ENCODE assay signal across 8 cellular contexts in the genomic region with DNA sequence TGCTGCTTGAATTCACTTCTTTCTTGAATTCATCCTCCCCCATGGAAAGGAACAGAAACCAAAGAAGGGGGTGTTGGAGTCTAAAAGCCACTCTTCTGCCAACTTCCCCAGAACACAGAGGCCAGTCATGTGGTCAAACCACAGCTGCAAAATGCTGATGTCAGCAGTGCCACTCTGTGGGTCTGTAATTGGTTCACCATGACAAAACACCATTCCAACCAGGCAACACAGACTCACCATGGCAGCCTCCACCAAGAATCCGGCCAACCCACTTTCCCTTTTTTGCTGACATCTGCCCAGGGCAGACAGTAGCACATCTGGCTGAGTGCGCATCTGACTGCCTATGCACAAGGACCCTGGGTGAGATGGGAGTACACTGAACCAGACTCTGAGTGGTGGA. TPM values are rescaled to one million over a fixed set of nuclear protein-coding genes. Genes with fewer than 3 reads are reported as not detected.
A peak's percentile ranks its signal among the peaks of the same experiment; 100 is the strongest.
DNase-seq lines count a peak whose midpoint lies in the region; ATAC-seq and TF ChIP-seq lines count a peak whose summit lies in the region.

No MANE protein-coding gene starts in this region.

- H3K9me3 Mint-ChIP-seq in MCF 10A (ENCODE audit: unreplicated experiment) = no peaks in the 10 kb centered on the region

- DNase-seq in MCF 10A (ENCODE audit: unreplicated experiment) (no peak), mammary epithelial cell (no peak), MG63 (peak; percentile 6), aorta (peak in 1 of 2 donors; percentile 86), iPS-NIHi7 (ENCODE audit: extremely low spot score) (no peak)
- peak; percentile 10 for DNase-seq in activated T-helper 9 cell treated with anti-CD3 and anti-CD28 coated beads, Interleukin-2, amount 50 U/mL, for 16 hours (ENCODE audit: low read depth)

- H2AFZ ChIP-seq in mammary epithelial cell (ENCODE audit: low read depth, low read length) = no peak overlapping the region

- TF ChIP-seq CTCF in MCF 10A (IDR thresholded peaks at IDR 0.05; ENCODE audit: unreplicated experiment) (no peak), mammary epithelial cell (conservative IDR thresholded peaks at IDR 0.05 in 1 of 2, IDR thresholded peaks at IDR 0.05 in 1 of 2; ENCODE audit: extremely low read depth in 1 of 2, insufficient read depth in 1 of 2, low read depth in 1 of 2, low read length in 2 of 2) (no peak)

- WGBS in mammary epithelial cell (ENCODE audit: low coverage, missing lambda C conversion rate) = 91% methylated on average over 2 of the region's 2 CpGs
- WGBS in aorta, 2 donors = 90 to 94% methylated on average over 2 of the region's 2 CpGs

- H3K36me3 Mint-ChIP-seq in MCF 10A (ENCODE audit: insufficient read depth, unreplicated experiment) = no peaks in the 10 kb centered on the region

- H3K4me2 ChIP-seq in mammary epithelial cell (ENCODE audit: insufficient read depth, low read depth, low read length) = no peak overlapping the region

- peaks cover 48% of the 10 kb centered on the region for H3K4me1 ChIP-seq in mammary epithelial cell (ENCODE audit: insufficient read depth, low read length)
- no peaks in the 10 kb centered on the region for H3K4me1 ChIP-seq in aorta (ENCODE audit: control insufficient read depth in 1 of 2, insufficient read depth in 2 of 2, low read length in 2 of 2)

- no peaks in the 10 kb centered on the region for H3K36me3 ChIP-seq in mammary epithelial cell (ENCODE audit: insufficient read depth, low read length)
- peaks cover 4% of the 10 kb centered on the region; the same call in 1 of the 2 replicates for H3K36me3 ChIP-seq in MG63
- no peaks in the 10 kb centered on the region for H3K36me3 ChIP-seq in aorta (ENCODE audit: control insufficient read depth in 1 of 2, insufficient read depth in 2 of 2, low read length in 1 of 2)

- dilution Hi-C loops in mammary epithelial cell (cut with HindIII; ENCODE audit: low sequenced_read_pairs) = no loop called here

- CTCF ChIA-PET in MCF 10A (lab: Yijun Ruan, JAX) (interaction anchor here (0.7 to 1.6 kb wide), 4 partner anchors 10 to 142 kb away, joined by 3 read pairs; no protein-coding TSS in a partner anchor), mammary epithelial cell (lab: Charles Lee; ENCODE audit: low non-redundant PET) (no interaction called here)

- H3K27ac Mint-ChIP-seq in MCF 10A (ENCODE audit: low read depth, unreplicated experiment) = peak overlapping the region; percentile 32

- H3K9ac ChIP-seq in mammary epithelial cell (ENCODE audit: insufficient read depth, low read length) = no peak overlapping the region

- H3K4me3 ChIP-seq in mammary epithelial cell (replicated peaks in 1 of 3; ENCODE audit: insufficient read depth in 1 of 3, low read depth in 2 of 3, low read length in 3 of 3) (no peak overlapping the region), MG63 (no peak overlapping the region), aorta (ENCODE audit: low read length in 2 of 2) (no peak overlapping the region)

- no peak overlapping the region for H3K4me3 Mint-ChIP-seq in MCF 10A (ENCODE audit: unreplicated experiment)

- H3K27ac ChIP-seq in mammary epithelial cell (ENCODE audit: insufficient read depth, low read depth, low read length) (no peak overlapping the region), layer of hippocampus (ENCODE audit: low read depth, low read length) (peak overlapping the region; percentile 76), aorta (ENCODE audit: low read depth in 1 of 2, low read length in 2 of 2) (no peak overlapping the region)

- no TSS peak for BruUV-seq in MCF 10A (replicated peaks; lab: Mats Ljungman, UMichigan)
- BruUV-seq in mammary epithelial cell (replicated peaks; lab: Mats Ljungman, UMichigan) = no TSS peak

- peaks cover 100% of the 10 kb centered on the region for H3K79me2 ChIP-seq in mammary epithelial cell (ENCODE audit: insufficient read depth, low read length)

- no peaks in the 10 kb centered on the region for H3K27me3 Mint-ChIP-seq in MCF 10A (ENCODE audit: insufficient read depth, unreplicated experiment)

- ATAC-seq in aorta (ENCODE audit: low FRiP score) (peak; percentile 52), HG03097 (IDR thresholded peaks at IDR 0.05; ENCODE audit: low FRiP score, unreplicated experiment) (no peak)

- no peaks in the 10 kb centered on the region for H4K20me1 ChIP-seq in mammary epithelial cell (ENCODE audit: insufficient read depth, low read length)

- intact Hi-C loops in MCF 10A (cut with micrococcal nuclease) (no loop called here), mammary epithelial cell (cut with micrococcal nuclease) (no loop called here), aorta (cut with DNase I) (no loop called here)

- H3K4me1 Mint-ChIP-seq in MCF 10A (ENCODE audit: insufficient read depth, unreplicated experiment) = peaks cover 43% of the 10 kb centered on the region

- no peaks in the 10 kb centered on the region for H3K27me3 ChIP-seq in mammary epithelial cell (ENCODE audit: insufficient read depth, low read length)
- no peaks in the 10 kb centered on the region for H3K27me3 ChIP-seq in MG63
- no peaks in the 10 kb centered on the region for H3K27me3 ChIP-seq in layer of hippocampus (ENCODE audit: control insufficient read depth, insufficient read depth, low read length)
- no peaks in the 10 kb centered on the region for H3K27me3 ChIP-seq in aorta (ENCODE audit: control insufficient read depth in 1 of 2, insufficient read depth in 2 of 2, low read length in 1 of 2)

- POLR2A ChIA-PET in MCF 10A (lab: Yijun Ruan, JAX) = interaction anchor here (0.6 to 13.4 kb wide), 4 partner anchors 10 to 258 kb away, joined by 3 to 161 read pairs (median 6); partner anchors contain the start of gene OSBPL3

- H3K9me3 ChIP-seq in mammary epithelial cell (replicated peaks; ENCODE audit: insufficient read depth, low read length) (no peaks in the 10 kb centered on the region), MG63 (peaks cover 2% of the 10 kb centered on the region; the same call in 1 of the 2 replicates), aorta (ENCODE audit: control insufficient read depth, low read length) (no peaks in the 10 kb centered on the region)

- in situ Hi-C loops in mammary epithelial cell (cut with MboI; ENCODE audit: low sequenced_read_pairs in 2 of 2) = no loop called here

RNA-seq across cellular contexts. Expression of gene OSBPL3, which starts 16.8 kb away (rescaled TPM):
- total RNA-seq in MCF 10A (2022) (33.8 and 35.7 TPM in 2 replicates), mammary epithelial cell (10 to 100 TPM; 42.7 to 64.8 TPM), aorta (10 to 100 TPM in 1 of 2 donors, 1 to 10 TPM in 1; 8.3 to 15.6 TPM)
- polyA plus RNA-seq in mammary epithelial cell (22.9 TPM), aorta (1 to 10 TPM in 1 of 2 donors, under 1 TPM in 1; 0.41 to 2.9 TPM)
- 26.3 TPM for polyA minus RNA-seq in mammary epithelial cell
- total RNA-seq in MG63 (2014; rRNA removed; shearing (Covaris generic); ENCODE audit: low replicate concordance) = 2.3 and 5.6 TPM in 2 replicates

Comparison
In these comparisons a context has a peak if more than half of its experiments do, and no peak if none do; other contexts are left out.
1. DNase-seq: peak in MG63 (single experiment) and activated T-helper 9 cell treated with anti-CD3 and anti-CD28 coated beads, Interleukin-2, amount 50 U/mL, for 16 hours (single experiment); none in MCF 10A (single experiment), mammary epithelial cell (single experiment) and iPS-NIHi7 (single experiment).